ENCODE assay signal across 8 cellular contexts in genomic region chrX:78139160-78140123, GRCh38. TPM values are rescaled to one million over a fixed set of nuclear protein-coding genes. Genes with fewer than 3 reads are reported as not detected.
DNase-seq lines count a peak whose midpoint lies in the region; ATAC-seq and TF ChIP-seq lines count a peak whose summit lies in the region.

Gene TAF9B (minus strand): TSS chrX:78139650. CDS start chrX:78139611, 39 bp downstream.

- no peak for TF ChIP-seq CTCF in AG09309 (IDR thresholded peaks at IDR 0.05; ENCODE audit: control insufficient read depth, insufficient read depth, low read depth, low read length, missing control alignments)

- DNase-seq in AG09309 (ENCODE audit: low read depth): peak; percentile 33
- peak; percentile 56 for DNase-seq in NCI-H345 treated with DMSO at 0.1 percent for 48 hours (lab: John Stamatoyannopoulos, UW; ENCODE audit: unreplicated experiment)
- peak; percentile 72 for DNase-seq in activated CD4-positive, alpha-beta T cell treated with anti-CD3 and anti-CD28 coated beads for 1 hour
- DNase-seq in cerebellum (ENCODE audit: low spot score): peak; percentile 86
- peak; percentile 47 for DNase-seq in kidney glomerular epithelial cell (lab: John Stamatoyannopoulos, UW)
- peak; percentile 49 to 55 for DNase-seq in stimulated activated CD4-positive, alpha-beta T cell treated with anti-CD3 and anti-CD28 coated beads, Interleukin-1b, Interleukin-23, amount 100 ng/mL, for 1 hour (ENCODE audit: low read depth in 2 of 2)

- peak within 1 kb of the TSS; percentile 57 for H3K4me3 ChIP-seq in AG09309 (ENCODE audit: control insufficient read depth, low read depth, low read length)

- ATAC-seq in GM19023 (IDR thresholded peaks at IDR 0.05; ENCODE audit: unreplicated experiment): peak; percentile 95
- peak; percentile 91 for ATAC-seq in HG03280 (IDR thresholded peaks at IDR 0.05; ENCODE audit: unreplicated experiment)

RNA-seq across cellular contexts. Expression of gene TAF9B, which starts in this region (rescaled TPM):
- 30.0 TPM for total RNA-seq in cerebellum

Comparison
In these comparisons a context has a peak if more than half of its experiments do, and no peak if none do; other contexts are left out.
1. Peak in every context shown above with its lines: DNase-seq, ATAC-seq and H3K4me3 ChIP-seq.
2. DNase-seq: peak in every context shown above with its lines; median percentile 86 in cerebellum; 72 in activated CD4-positive, alpha-beta T cell treated with anti-CD3 and anti-CD28 coated beads for 1 hour; 56 in NCI-H345 treated with DMSO at 0.1 percent for 48 hours; 52 in stimulated activated CD4-positive, alpha-beta T cell treated with anti-CD3 and anti-CD28 coated beads, Interleukin-1b, Interleukin-23, amount 100 ng/mL, for 1 hour; 47 in kidney glomerular epithelial cell; 33 in AG09309.